9 cellular contexts compared by ENCODE assay signal in the genomic region with DNA sequence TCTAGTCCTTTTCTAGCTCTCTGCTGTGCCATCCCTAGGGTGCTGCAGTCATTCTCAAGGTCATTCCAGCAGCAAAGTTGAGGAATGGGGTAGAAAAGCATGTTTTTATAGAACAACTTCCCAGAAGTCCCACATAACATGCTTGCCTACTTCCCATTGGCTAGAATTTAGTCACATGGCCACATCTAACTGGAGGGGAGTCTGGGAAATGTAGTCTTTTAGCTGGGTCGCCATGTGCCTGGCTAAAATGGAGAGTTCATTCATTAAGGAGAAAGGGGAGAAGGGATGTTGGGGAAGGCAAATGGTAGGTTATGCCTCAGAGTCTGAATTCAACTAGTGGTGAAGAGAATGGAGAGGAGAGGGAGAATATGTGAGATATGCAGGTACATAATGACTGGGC.
DNase-seq lines count a peak whose midpoint lies in the region; ATAC-seq and TF ChIP-seq lines count a peak whose summit lies in the region.
"Had no signal": no experiment of that assay in that cellular context is flagged by ENCODE, and none has a peak within 500 bp of the region (broad histone marks: within the 10 kb centered on the region; RNA-seq: fewer than 3 reads in every experiment).

No MANE protein-coding gene starts in this region.

- H3K79me2 ChIP-seq in DND-41 (ENCODE audit: insufficient read depth, low read length) (no peaks in the 10 kb centered on the region), GM23338 (replicated peaks; ENCODE audit: insufficient read depth) (no peaks in the 10 kb centered on the region)

- no peak overlapping the region for H3K4me3 Mint-ChIP-seq in GM23338

- H3K9me2 ChIP-seq in GM23338 (ENCODE audit: insufficient read depth), result peaks cover 16% of the 10 kb centered on the region

- H3K27ac Mint-ChIP-seq in GM23338, result no peak overlapping the region

- no peaks in the 10 kb centered on the region for H3K9me3 ChIP-seq in DND-41 (ENCODE audit: insufficient read depth, low read length, severe bottlenecking)

- no peak overlapping the region for H3K4me2 ChIP-seq in DND-41 (ENCODE audit: insufficient read depth, low read length)
- H3K4me2 ChIP-seq in GM23338, result no peak overlapping the region

- H3K4me3 ChIP-seq in DND-41 (ENCODE audit: low read depth in 1 of 2, low read length in 2 of 2) (no peak overlapping the region), GM23338 (no peak overlapping the region), fibroblast of mammary gland (ENCODE audit: control insufficient read depth, low read depth, low read length) (no peak overlapping the region)

- H3K27me3 ChIP-seq in DND-41 (ENCODE audit: insufficient read depth, low read length, poor library complexity) (no peaks in the 10 kb centered on the region), GM23338 (ENCODE audit: insufficient read depth) (no peaks in the 10 kb centered on the region)

- no peak for TF ChIP-seq CTCF in DND-41 (IDR thresholded peaks at IDR 0.05; ENCODE audit: borderline replicate concordance, extremely low read depth, low read length, poor library complexity, severe bottlenecking)
- TF ChIP-seq CTCF in GM23338 (conservative IDR thresholded peaks at IDR 0.05; ENCODE audit: low read depth in 2 of 2), result no peak
- TF ChIP-seq CTCF in fibroblast of mammary gland (conservative IDR thresholded peaks at IDR 0.05; ENCODE audit: control insufficient read depth, insufficient read depth, low read depth, low read length), result no peak

- H4K20me1 ChIP-seq in DND-41 (ENCODE audit: insufficient read depth, low read length), result no peaks in the 10 kb centered on the region
- H4K20me1 ChIP-seq in GM23338 (replicated peaks; ENCODE audit: insufficient read depth), result no peaks in the 10 kb centered on the region

- no peaks in the 10 kb centered on the region for H3F3A ChIP-seq in GM23338 (replicated peaks; ENCODE audit: low read depth)

- DNase-seq in DND-41 (peak; percentile 15), GM23338 (ENCODE audit: low spot score) (peak; percentile 79), NCI-H82 (lab: John Stamatoyannopoulos, UW) (peak; percentile 87), fibroblast of mammary gland (ENCODE audit: low read depth) (peak; percentile 72), superior temporal gyrus (ENCODE audit: extremely low spot score) (no peak), hepatic stellate cell (ENCODE audit: low spot score) (no peak)
- DNase-seq: NCI-H345 had no signal

- ATAC-seq in DND-41 (ENCODE audit: insufficient read depth, low read depth) (peak; percentile 79), GM23338 (peak; percentile 72), HG03095 (IDR thresholded peaks at IDR 0.05; ENCODE audit: unreplicated experiment) (no peak), HG03571 (IDR thresholded peaks at IDR 0.05; ENCODE audit: unreplicated experiment) (no peak)

- H3K4me1 ChIP-seq in DND-41 (ENCODE audit: insufficient read depth, low read length), result no peaks in the 10 kb centered on the region
- H3K4me1 ChIP-seq in GM23338 (ENCODE audit: insufficient read depth), result no peaks in the 10 kb centered on the region

- H2AFZ ChIP-seq in DND-41 (ENCODE audit: low read depth, low read length) (no peak overlapping the region), GM23338 (peak overlapping the region; percentile 36; the same call in 1 of the 2 replicates)

- peaks cover 8% of the 10 kb centered on the region for H3K36me3 Mint-ChIP-seq in GM23338 (ENCODE audit: low read depth)

- peaks cover 5% of the 10 kb centered on the region for H3K27me3 Mint-ChIP-seq in GM23338 (ENCODE audit: insufficient read depth, low read depth, poor library complexity)

- H3K9me3 Mint-ChIP-seq in GM23338, result peaks cover 16% of the 10 kb centered on the region

- no peak overlapping the region for H3K9ac ChIP-seq in DND-41 (ENCODE audit: low read depth, low read length)

- H3K27ac ChIP-seq in DND-41 (ENCODE audit: low read length), result no peak overlapping the region
- H3K27ac ChIP-seq in GM23338 (ENCODE audit: low read depth), result no peak overlapping the region

- H3K4me1 Mint-ChIP-seq in GM23338, result peaks cover 2% of the 10 kb centered on the region; the same call in 2 of the 3 replicates

- H3K36me3 ChIP-seq in DND-41 (ENCODE audit: insufficient read depth, low read length) (no peaks in the 10 kb centered on the region), GM23338 (ENCODE audit: insufficient read depth) (no peaks in the 10 kb centered on the region)

TF ChIP-seq in GM23338, 12 proteins besides CTCF, POLR2A, EP300 and RAD21:
- TF ChIP-seq, protein P1, sequence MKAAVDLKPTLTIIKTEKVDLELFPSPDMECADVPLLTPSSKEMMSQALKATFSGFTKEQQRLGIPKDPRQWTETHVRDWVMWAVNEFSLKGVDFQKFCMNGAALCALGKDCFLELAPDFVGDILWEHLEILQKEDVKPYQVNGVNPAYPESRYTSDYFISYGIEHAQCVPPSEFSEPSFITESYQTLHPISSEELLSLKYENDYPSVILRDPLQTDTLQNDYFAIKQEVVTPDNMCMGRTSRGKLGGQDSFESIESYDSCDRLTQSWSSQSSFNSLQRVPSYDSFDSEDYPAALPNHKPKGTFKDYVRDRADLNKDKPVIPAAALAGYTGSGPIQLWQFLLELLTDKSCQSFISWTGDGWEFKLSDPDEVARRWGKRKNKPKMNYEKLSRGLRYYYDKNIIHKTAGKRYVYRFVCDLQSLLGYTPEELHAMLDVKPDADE (IDR thresholded peaks at IDR 0.05), result peak; percentile 62; the same call in 1 of the 2 replicates
- TF ChIP-seq, protein P2, sequence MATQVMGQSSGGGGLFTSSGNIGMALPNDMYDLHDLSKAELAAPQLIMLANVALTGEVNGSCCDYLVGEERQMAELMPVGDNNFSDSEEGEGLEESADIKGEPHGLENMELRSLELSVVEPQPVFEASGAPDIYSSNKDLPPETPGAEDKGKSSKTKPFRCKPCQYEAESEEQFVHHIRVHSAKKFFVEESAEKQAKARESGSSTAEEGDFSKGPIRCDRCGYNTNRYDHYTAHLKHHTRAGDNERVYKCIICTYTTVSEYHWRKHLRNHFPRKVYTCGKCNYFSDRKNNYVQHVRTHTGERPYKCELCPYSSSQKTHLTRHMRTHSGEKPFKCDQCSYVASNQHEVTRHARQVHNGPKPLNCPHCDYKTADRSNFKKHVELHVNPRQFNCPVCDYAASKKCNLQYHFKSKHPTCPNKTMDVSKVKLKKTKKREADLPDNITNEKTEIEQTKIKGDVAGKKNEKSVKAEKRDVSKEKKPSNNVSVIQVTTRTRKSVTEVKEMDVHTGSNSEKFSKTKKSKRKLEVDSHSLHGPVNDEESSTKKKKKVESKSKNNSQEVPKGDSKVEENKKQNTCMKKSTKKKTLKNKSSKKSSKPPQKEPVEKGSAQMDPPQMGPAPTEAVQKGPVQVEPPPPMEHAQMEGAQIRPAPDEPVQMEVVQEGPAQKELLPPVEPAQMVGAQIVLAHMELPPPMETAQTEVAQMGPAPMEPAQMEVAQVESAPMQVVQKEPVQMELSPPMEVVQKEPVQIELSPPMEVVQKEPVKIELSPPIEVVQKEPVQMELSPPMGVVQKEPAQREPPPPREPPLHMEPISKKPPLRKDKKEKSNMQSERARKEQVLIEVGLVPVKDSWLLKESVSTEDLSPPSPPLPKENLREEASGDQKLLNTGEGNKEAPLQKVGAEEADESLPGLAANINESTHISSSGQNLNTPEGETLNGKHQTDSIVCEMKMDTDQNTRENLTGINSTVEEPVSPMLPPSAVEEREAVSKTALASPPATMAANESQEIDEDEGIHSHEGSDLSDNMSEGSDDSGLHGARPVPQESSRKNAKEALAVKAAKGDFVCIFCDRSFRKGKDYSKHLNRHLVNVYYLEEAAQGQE (IDR thresholded peaks at IDR 0.05; ENCODE audit: unreplicated experiment), result no peak

Comparison
In these comparisons a context has a peak if more than half of its experiments do, and no peak if none do; other contexts are left out.
1. ATAC-seq: peak in DND-41 (single experiment) and GM23338 (single experiment); none in HG03095 (single experiment) and HG03571 (single experiment).
2. DNase-seq: peak in DND-41 (single experiment), GM23338 (single experiment), NCI-H82 (single experiment) and fibroblast of mammary gland (single experiment); none in superior temporal gyrus (single experiment) and hepatic stellate cell (single experiment).